In genomic region chr2:20080415-20080814, GRCh38 we compare ENCODE assay signal across 2 cellular contexts.
A peak's percentile ranks its signal among the peaks of the same experiment; 100 is the strongest.
TF ChIP-seq lines count a peak whose summit lies in the region.

No MANE protein-coding gene starts in this region.

TF ChIP-seq in HepG2, 621 proteins besides CTCF, POLR2A, EP300 and RAD21 (continues in another document):
- no peak for TF ChIP-seq ZNF335 (CRISPR knock-in tag; IDR thresholded peaks at IDR 0.05)
- TF ChIP-seq THAP11 (CRISPR knock-in tag; IDR thresholded peaks at IDR 0.05): 0 out of 2 replicates have a peak, but pooled peaks have one; percentile 6
- no peak for TF ChIP-seq AKAP8 (CRISPR knock-in tag; IDR thresholded peaks at IDR 0.05)
- TF ChIP-seq NCOA5 (CRISPR knock-in tag; IDR thresholded peaks at IDR 0.05): no peak
- TF ChIP-seq, protein P1, sequence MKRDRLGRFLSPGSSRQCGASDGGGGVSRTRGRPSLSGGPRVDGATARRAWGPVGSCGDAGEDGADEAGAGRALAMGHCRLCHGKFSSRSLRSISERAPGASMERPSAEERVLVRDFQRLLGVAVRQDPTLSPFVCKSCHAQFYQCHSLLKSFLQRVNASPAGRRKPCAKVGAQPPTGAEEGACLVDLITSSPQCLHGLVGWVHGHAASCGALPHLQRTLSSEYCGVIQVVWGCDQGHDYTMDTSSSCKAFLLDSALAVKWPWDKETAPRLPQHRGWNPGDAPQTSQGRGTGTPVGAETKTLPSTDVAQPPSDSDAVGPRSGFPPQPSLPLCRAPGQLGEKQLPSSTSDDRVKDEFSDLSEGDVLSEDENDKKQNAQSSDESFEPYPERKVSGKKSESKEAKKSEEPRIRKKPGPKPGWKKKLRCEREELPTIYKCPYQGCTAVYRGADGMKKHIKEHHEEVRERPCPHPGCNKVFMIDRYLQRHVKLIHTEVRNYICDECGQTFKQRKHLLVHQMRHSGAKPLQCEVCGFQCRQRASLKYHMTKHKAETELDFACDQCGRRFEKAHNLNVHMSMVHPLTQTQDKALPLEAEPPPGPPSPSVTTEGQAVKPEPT (CRISPR knock-in tag; IDR thresholded peaks at IDR 0.05; ENCODE audit: low read depth): no peak
- 0 out of 2 replicates have a peak, but pooled peaks have one; percentile 33 for TF ChIP-seq ZNF772 (CRISPR knock-in tag; IDR thresholded peaks at IDR 0.05)
- TF ChIP-seq NFYB (CRISPR knock-in tag; IDR thresholded peaks at IDR 0.05): peak; percentile 24; the same call in 1 of the 2 replicates
- no peak for TF ChIP-seq ZEB1 (IDR thresholded peaks at IDR 0.05; ENCODE audit: insufficient replicate concordance, low read depth)
- TF ChIP-seq, protein P2, sequence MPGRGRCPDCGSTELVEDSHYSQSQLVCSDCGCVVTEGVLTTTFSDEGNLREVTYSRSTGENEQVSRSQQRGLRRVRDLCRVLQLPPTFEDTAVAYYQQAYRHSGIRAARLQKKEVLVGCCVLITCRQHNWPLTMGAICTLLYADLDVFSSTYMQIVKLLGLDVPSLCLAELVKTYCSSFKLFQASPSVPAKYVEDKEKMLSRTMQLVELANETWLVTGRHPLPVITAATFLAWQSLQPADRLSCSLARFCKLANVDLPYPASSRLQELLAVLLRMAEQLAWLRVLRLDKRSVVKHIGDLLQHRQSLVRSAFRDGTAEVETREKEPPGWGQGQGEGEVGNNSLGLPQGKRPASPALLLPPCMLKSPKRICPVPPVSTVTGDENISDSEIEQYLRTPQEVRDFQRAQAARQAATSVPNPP (CRISPR knock-in tag; IDR thresholded peaks at IDR 0.05): no peak
- no peak for TF ChIP-seq ZBTB44 (CRISPR knock-in tag; IDR thresholded peaks at IDR 0.05)
- TF ChIP-seq, protein P3, sequence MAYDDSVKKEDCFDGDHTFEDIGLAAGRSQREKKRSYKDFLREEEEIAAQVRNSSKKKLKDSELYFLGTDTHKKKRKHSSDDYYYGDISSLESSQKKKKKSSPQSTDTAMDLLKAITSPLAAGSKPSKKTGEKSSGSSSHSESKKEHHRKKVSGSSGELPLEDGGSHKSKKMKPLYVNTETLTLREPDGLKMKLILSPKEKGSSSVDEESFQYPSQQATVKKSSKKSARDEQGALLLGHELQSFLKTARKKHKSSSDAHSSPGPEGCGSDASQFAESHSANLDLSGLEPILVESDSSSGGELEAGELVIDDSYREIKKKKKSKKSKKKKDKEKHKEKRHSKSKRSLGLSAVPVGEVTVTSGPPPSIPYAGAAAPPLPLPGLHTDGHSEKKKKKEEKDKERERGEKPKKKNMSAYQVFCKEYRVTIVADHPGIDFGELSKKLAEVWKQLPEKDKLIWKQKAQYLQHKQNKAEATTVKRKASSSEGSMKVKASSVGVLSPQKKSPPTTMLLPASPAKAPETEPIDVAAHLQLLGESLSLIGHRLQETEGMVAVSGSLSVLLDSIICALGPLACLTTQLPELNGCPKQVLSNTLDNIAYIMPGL (CRISPR knock-in tag; IDR thresholded peaks at IDR 0.05; ENCODE audit: borderline replicate concordance in 1 of 2, low read depth in 1 of 2): no peak
- TF ChIP-seq, protein P4, sequence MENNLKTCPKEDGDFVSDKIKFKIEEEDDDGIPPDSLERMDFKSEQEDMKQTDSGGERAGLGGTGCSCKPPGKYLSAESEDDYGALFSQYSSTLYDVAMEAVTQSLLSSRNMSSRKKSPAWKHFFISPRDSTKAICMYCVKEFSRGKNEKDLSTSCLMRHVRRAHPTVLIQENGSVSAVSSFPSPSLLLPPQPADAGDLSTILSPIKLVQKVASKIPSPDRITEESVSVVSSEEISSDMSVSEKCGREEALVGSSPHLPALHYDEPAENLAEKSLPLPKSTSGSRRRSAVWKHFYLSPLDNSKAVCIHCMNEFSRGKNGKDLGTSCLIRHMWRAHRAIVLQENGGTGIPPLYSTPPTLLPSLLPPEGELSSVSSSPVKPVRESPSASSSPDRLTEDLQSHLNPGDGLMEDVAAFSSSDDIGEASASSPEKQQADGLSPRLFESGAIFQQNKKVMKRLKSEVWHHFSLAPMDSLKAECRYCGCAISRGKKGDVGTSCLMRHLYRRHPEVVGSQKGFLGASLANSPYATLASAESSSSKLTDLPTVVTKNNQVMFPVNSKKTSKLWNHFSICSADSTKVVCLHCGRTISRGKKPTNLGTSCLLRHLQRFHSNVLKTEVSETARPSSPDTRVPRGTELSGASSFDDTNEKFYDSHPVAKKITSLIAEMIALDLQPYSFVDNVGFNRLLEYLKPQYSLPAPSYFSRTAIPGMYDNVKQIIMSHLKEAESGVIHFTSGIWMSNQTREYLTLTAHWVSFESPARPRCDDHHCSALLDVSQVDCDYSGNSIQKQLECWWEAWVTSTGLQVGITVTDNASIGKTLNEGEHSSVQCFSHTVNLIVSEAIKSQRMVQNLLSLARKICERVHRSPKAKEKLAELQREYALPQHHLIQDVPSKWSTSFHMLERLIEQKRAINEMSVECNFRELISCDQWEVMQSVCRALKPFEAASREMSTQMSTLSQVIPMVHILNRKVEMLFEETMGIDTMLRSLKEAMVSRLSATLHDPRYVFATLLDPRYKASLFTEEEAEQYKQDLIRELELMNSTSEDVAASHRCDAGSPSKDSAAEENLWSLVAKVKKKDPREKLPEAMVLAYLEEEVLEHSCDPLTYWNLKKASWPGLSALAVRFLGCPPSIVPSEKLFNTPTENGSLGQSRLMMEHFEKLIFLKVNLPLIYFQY (CRISPR knock-in tag; IDR thresholded peaks at IDR 0.05; ENCODE audit: borderline replicate concordance): no peak
- TF ChIP-seq ZNF773 (CRISPR knock-in tag; IDR thresholded peaks at IDR 0.05; ENCODE audit: borderline replicate concordance): no peak

TF ChIP-seq in H1, 55 proteins besides CTCF, POLR2A, EP300 and RAD21:
- TF ChIP-seq HDAC6 (IDR thresholded peaks at IDR 0.05; ENCODE audit: low read depth, low read length) (no peak), PHF8 (conservative IDR thresholded peaks at IDR 0.05; ENCODE audit: low read depth, low read length) (no peak), SUZ12 (IDR thresholded peaks at IDR 0.05; ENCODE audit: low read length) (no peak), SP1 (IDR thresholded peaks at IDR 0.05; ENCODE audit: low read depth, low read length) (no peak), JUND (IDR thresholded peaks at IDR 0.05; ENCODE audit: low read length) (no peak), YY1 (IDR thresholded peaks at IDR 0.05; ENCODE audit: low read depth, low read length) (no peak), CEBPB (IDR thresholded peaks at IDR 0.05; ENCODE audit: low read depth, low read length) (no peak), RXRA (IDR thresholded peaks at IDR 0.05; ENCODE audit: insufficient read depth, low read depth, low read length) (no peak), TCF12 (IDR thresholded peaks at IDR 0.05; ENCODE audit: low read depth, low read length) (no peak), HDAC2 (IDR thresholded peaks at IDR 0.05; ENCODE audit: borderline replicate concordance in 1 of 2, low read depth in 2 of 2, low read length in 2 of 2) (no peak), SP4 (IDR thresholded peaks at IDR 0.05; ENCODE audit: low read length) (no peak), BACH1 (IDR thresholded peaks at IDR 0.05; ENCODE audit: low read length) (no peak), POLR2AphosphoS5 (IDR thresholded peaks at IDR 0.05; ENCODE audit: low read depth, low read length) (no peak), JUN (IDR thresholded peaks at IDR 0.05; ENCODE audit: low read depth, low read length) (no peak), EGR1 (IDR thresholded peaks at IDR 0.05; ENCODE audit: borderline replicate concordance, low read depth, low read length) (no peak), KDM4A (IDR thresholded peaks at IDR 0.05; ENCODE audit: low read depth, low read length, severe bottlenecking) (no peak)
